ENCODE assay signal across 13 cellular contexts in genomic region chr1:184483101-184483813, GRCh38.
DNase-seq lines count a peak whose midpoint lies in the region; ATAC-seq, FAIRE-seq and TF ChIP-seq lines count a peak whose summit lies in the region.
"Had no signal": no experiment of that assay in that cellular context is flagged by ENCODE, and none has a peak within 500 bp of the region (broad histone marks: within the 10 kb centered on the region; RNA-seq: fewer than 3 reads in every experiment).

No MANE protein-coding gene starts in this region.

- no peaks in the 10 kb centered on the region for H3K4me1 ChIP-seq in liver (ENCODE audit: control insufficient read depth in 4 of 4, insufficient read depth in 4 of 4, low read length in 3 of 4)
- 0 out of 2 replicates have a peak, but pooled peaks cover 8% of the 10 kb centered on the region for H3K4me1 ChIP-seq in HepG2 (ENCODE audit: insufficient read depth, low read length)
- peaks cover 13% of the 10 kb centered on the region for H3K4me1 ChIP-seq in colonic mucosa

- in situ Hi-C loops in HepG2 (cut with HindIII; ENCODE audit: extremely low pct_ligation_motif_present, low pct_unique_long_range_greater_than_20kb), result no loop called here

- H3K4me3 ChIP-seq in liver (ENCODE audit: low read depth in 1 of 3, low read length in 3 of 3) (no peak overlapping the region), HepG2 (replicated peaks in 1 of 3; ENCODE audit: insufficient read depth in 1 of 3, low read depth in 2 of 3, low read length in 3 of 3) (no peak overlapping the region), colonic mucosa (no peak overlapping the region)
- H3K4me3 ChIP-seq: SJSA1 had no signal

- no peaks in the 10 kb centered on the region for H3K79me2 ChIP-seq in HepG2 (ENCODE audit: insufficient read depth, low read length)

- TF ChIP-seq RAD21 in liver (IDR thresholded peaks at IDR 0.05), result peak; percentile 10 to 15
- TF ChIP-seq RAD21 in HepG2 (CRISPR knock-in tag; IDR thresholded peaks at IDR 0.05), result no peak

- no peaks in the 10 kb centered on the region for H3K36me3 Mint-ChIP-seq in stimulated activated memory B cell treated with anti-CD40 and anti-IgM and Interleukin-4, amounts not matched to agents 10 μg/mL and 1 μg/mL and 100 μg/mL, for 72 hours

- H2AFZ ChIP-seq in HepG2 (ENCODE audit: low read length), result no peak overlapping the region

- no peaks in the 10 kb centered on the region for H3K9me3 ChIP-seq in liver (ENCODE audit: control insufficient read depth in 4 of 4, low read length in 3 of 4)
- H3K9me3 ChIP-seq in HepG2 (ENCODE audit: low read length), result no peaks in the 10 kb centered on the region
- no peaks in the 10 kb centered on the region for H3K9me3 ChIP-seq in colonic mucosa
- H3K9me3 ChIP-seq: SJSA1 had no signal

- TF ChIP-seq CTCF in liver (IDR thresholded peaks at IDR 0.05; ENCODE audit: low read depth, low read length, missing input control), result no peak
- TF ChIP-seq CTCF in HepG2 (CRISPR knock-in tag; IDR thresholded peaks at IDR 0.05), result no peak
- no peak for TF ChIP-seq CTCF in colonic mucosa (IDR thresholded peaks at IDR 0.05)

- no TSS peak for BruUV-seq in HepG2 (replicated peaks; lab: Mats Ljungman, UMichigan)

- no peaks in the 10 kb centered on the region for H3K4me1 Mint-ChIP-seq in stimulated activated memory B cell treated with anti-CD40 and anti-IgM and Interleukin-4, amounts not matched to agents 10 μg/mL and 1 μg/mL and 100 μg/mL, for 72 hours
- H3K4me1 Mint-ChIP-seq: B cell had no signal

- POLR2A ChIA-PET in HepG2 (lab: Yijun Ruan, JAX), result no interaction called here

- no peak overlapping the region for H3K4me2 ChIP-seq in HepG2 (ENCODE audit: low read depth, low read length)

- 72% methylated on average over 3 of the region's 3 CpGs for WGBS in liver
- 27% methylated on average over 3 of the region's 3 CpGs for WGBS in HepG2 (ENCODE audit: low lambda C conversion rate)

- ATAC-seq in HepG2 (no peak), HG03469 (IDR thresholded peaks at IDR 0.05; ENCODE audit: unreplicated experiment) (no peak), GM21529 (IDR thresholded peaks at IDR 0.05; ENCODE audit: unreplicated experiment) (no peak)
- ATAC-seq in stimulated activated memory B cell treated with anti-CD40 and anti-IgM and Interleukin-4, amounts not matched to agents 10 μg/mL and 1 μg/mL and 100 μg/mL, for 72 hours, result no peak

- CTCF ChIA-PET in HepG2 (lab: Yijun Ruan, JAX; ENCODE audit: low intra/inter-chr PET ratio, low total read pairs), result no interaction called here

- no peak for FAIRE-seq in HepG2 (lab: Jason Lieb, UNC)

- H3K27me3 ChIP-seq in liver (ENCODE audit: control insufficient read depth in 4 of 4, insufficient read depth in 4 of 4, low read length in 3 of 4) (no peaks in the 10 kb centered on the region), HepG2 (ENCODE audit: control insufficient read depth in 1 of 2, insufficient read depth in 2 of 2, low read length in 2 of 2) (no peaks in the 10 kb centered on the region), colonic mucosa (no peaks in the 10 kb centered on the region)
- H3K27me3 ChIP-seq: SJSA1 had no signal

- intact Hi-C loops in HepG2 (cut with micrococcal nuclease; ENCODE audit: unreplicated experiment) (no loop called here), colonic mucosa (cut with DNase I) (no loop called here)

- peaks cover 6% of the 10 kb centered on the region for H3K27me3 Mint-ChIP-seq in stimulated activated memory B cell treated with anti-CD40 and anti-IgM and Interleukin-4, amounts not matched to agents 10 μg/mL and 1 μg/mL and 100 μg/mL, for 72 hours
- H3K27me3 Mint-ChIP-seq: B cell had no signal

- no peak overlapping the region for H3K27ac Mint-ChIP-seq in stimulated activated memory B cell treated with anti-CD40 and anti-IgM and Interleukin-4, amounts not matched to agents 10 μg/mL and 1 μg/mL and 100 μg/mL, for 72 hours
- H3K27ac Mint-ChIP-seq: B cell had no signal

- TF ChIP-seq EP300 in HepG2 (IDR thresholded peaks at IDR 0.05; ENCODE audit: low read depth in 2 of 2, low read length in 2 of 2), result no peak
- no peak for TF ChIP-seq EP300 in HepG2 (CRISPR knock-in tag; IDR thresholded peaks at IDR 0.05; ENCODE audit: borderline replicate concordance)

- TF ChIP-seq POLR2A in HepG2 (IDR thresholded peaks at IDR 0.05; ENCODE audit: insufficient read depth in 1 of 2, low read depth in 2 of 2, low read length in 2 of 2), result no peak

- no peak overlapping the region for H3K4me3 Mint-ChIP-seq in stimulated activated memory B cell treated with anti-CD40 and anti-IgM and Interleukin-4, amounts not matched to agents 10 μg/mL and 1 μg/mL and 100 μg/mL, for 72 hours
- H3K4me3 Mint-ChIP-seq: B cell had no signal

- H3K36me3 ChIP-seq in liver (ENCODE audit: control insufficient read depth in 4 of 4, insufficient read depth in 3 of 4, low read depth in 1 of 4, low read length in 3 of 4), result no peaks in the 10 kb centered on the region
- no peaks in the 10 kb centered on the region for H3K36me3 ChIP-seq in HepG2 (replicated peaks in 1 of 2; ENCODE audit: control insufficient read depth in 1 of 2, insufficient read depth in 2 of 2, low read length in 2 of 2)
- no peaks in the 10 kb centered on the region for H3K36me3 ChIP-seq in colonic mucosa
- H3K36me3 ChIP-seq: SJSA1 had no signal

- no peaks in the 10 kb centered on the region for H3K9me3 Mint-ChIP-seq in stimulated activated memory B cell treated with anti-CD40 and anti-IgM and Interleukin-4, amounts not matched to agents 10 μg/mL and 1 μg/mL and 100 μg/mL, for 72 hours

- H3K9ac ChIP-seq in liver (ENCODE audit: low read depth in 1 of 2, low read length in 2 of 2) (no peak overlapping the region), HepG2 (ENCODE audit: insufficient read depth, low read depth, low read length) (no peak overlapping the region), colonic mucosa (ENCODE audit: low read depth in 2 of 2, low read length in 2 of 2) (peak overlapping the region in 1 of 2 donors; percentile 21)

- DNase-seq in HepG2 (ENCODE audit: low spot score) (no peak), colonic mucosa (no peak), medulla oblongata (ENCODE audit: extremely low spot score) (peak; percentile 19), A172 (ENCODE audit: low spot score) (no peak)
- DNase-seq: activated naive CD4-positive, alpha-beta T cell; midbrain had no signal

- peak overlapping the region in 1 of 2 donors; percentile 4 for H3K27ac ChIP-seq in liver (ENCODE audit: low read depth in 1 of 2, low read length in 2 of 2)
- no peak overlapping the region for H3K27ac ChIP-seq in HepG2 (ENCODE audit: extremely low read length, insufficient read depth, low read length)
- H3K27ac ChIP-seq in colonic mucosa, result peak overlapping the region; percentile 51
- H3K27ac ChIP-seq: HL-60, SJSA1 had no signal

- H4K20me1 ChIP-seq in HepG2 (ENCODE audit: insufficient read depth, low read length), result no peaks in the 10 kb centered on the region

TF ChIP-seq in liver, 16 proteins besides CTCF, POLR2A, EP300 and RAD21:
- TF ChIP-seq FOXA1 (IDR thresholded peaks at IDR 0.05) (no peak), JUND (IDR thresholded peaks at IDR 0.05) (peak in 1 of 2 donors; percentile 17), RXRA (IDR thresholded peaks at IDR 0.05) (peak; percentile 21 to 44), YY1 (IDR thresholded peaks at IDR 0.05) (no peak), SP1 (IDR thresholded peaks at IDR 0.05) (peak; percentile 21), FOXA2 (IDR thresholded peaks at IDR 0.05) (no peak)

TF ChIP-seq in HepG2, 621 proteins besides CTCF, POLR2A, EP300 and RAD21:
- TF ChIP-seq ZMYM2 (CRISPR knock-in tag; IDR thresholded peaks at IDR 0.05), result no peak
- TF ChIP-seq E2F1 (CRISPR knock-in tag; IDR thresholded peaks at IDR 0.05), result no peak
- no peak for TF ChIP-seq NCOA1 (CRISPR knock-in tag; IDR thresholded peaks at IDR 0.05)
- no peak for TF ChIP-seq REXO4 (CRISPR knock-in tag; IDR thresholded peaks at IDR 0.05; ENCODE audit: borderline replicate concordance)
- TF ChIP-seq KAT7 (CRISPR knock-in tag; IDR thresholded peaks at IDR 0.05; ENCODE audit: borderline replicate concordance), result no peak
